ENCODE assay signal across 1 cellular context in the genomic region with DNA sequence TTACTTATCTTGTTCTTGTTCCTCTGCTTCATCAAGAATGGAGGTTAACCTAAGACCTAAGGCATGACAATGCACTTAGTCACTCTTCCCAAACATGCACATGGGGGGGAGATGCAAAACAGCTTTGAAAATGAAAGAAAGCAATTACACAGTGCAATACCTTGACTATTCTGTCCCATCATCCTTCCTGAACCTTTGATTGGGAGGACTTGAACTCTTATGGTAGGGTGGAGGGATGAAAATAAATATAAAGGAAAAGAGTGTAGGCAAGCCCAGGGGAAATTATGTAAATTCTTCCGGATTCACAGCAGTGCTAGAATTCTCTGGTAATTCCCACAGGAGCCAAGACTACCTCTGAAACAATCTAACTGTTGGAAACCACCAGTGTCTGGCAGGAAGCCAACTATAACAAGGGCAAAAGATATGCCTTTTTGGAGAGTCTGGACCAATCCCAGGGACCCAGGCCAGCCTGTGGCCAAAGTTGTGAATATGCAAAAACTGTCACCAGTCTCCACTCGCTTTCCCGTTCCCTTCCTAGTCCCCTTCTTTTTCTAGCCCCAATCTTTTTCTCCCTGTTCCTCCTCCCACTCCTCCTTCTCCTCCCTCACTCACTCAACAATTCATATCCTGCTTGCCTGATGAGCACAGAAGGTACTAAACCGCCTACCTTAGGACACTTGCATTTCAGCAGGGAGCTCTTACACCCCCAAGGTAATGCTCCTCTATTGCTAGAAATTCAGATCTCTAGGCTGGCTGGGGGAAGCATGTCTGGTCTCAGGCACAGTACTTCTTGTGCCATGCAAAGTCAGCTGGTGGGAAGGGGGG.
TF ChIP-seq lines count a peak whose summit lies in the region.

No MANE protein-coding gene starts in this region.

TF ChIP-seq in K562, 482 proteins besides CTCF, POLR2A, EP300 and RAD21 (continued from another document):
- TF ChIP-seq, protein P1, sequence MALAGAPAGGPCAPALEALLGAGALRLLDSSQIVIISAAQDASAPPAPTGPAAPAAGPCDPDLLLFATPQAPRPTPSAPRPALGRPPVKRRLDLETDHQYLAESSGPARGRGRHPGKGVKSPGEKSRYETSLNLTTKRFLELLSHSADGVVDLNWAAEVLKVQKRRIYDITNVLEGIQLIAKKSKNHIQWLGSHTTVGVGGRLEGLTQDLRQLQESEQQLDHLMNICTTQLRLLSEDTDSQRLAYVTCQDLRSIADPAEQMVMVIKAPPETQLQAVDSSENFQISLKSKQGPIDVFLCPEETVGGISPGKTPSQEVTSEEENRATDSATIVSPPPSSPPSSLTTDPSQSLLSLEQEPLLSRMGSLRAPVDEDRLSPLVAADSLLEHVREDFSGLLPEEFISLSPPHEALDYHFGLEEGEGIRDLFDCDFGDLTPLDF (CRISPR knock-in tag; IDR thresholded peaks at IDR 0.05) = no peak
- TF ChIP-seq MCM7 (IDR thresholded peaks at IDR 0.05) (no peak), PHF21A (IDR thresholded peaks at IDR 0.05; ENCODE audit: borderline replicate concordance, low read depth) (no peak), ZNF766 (CRISPR knock-in tag; conservative IDR thresholded peaks at IDR 0.05) (no peak), ARID1B (IDR thresholded peaks at IDR 0.05) (0 out of 2 replicates have a peak, but pooled peaks have one; percentile 17), NFIX (CRISPR knock-in tag; IDR thresholded peaks at IDR 0.05; ENCODE audit: low read depth) (peak; percentile 67), ZNF140 (CRISPR knock-in tag; IDR thresholded peaks at IDR 0.05) (no peak), MAFG (tag; conservative IDR thresholded peaks at IDR 0.05) (peak; percentile 68), ZKSCAN1 (IDR thresholded peaks at IDR 0.05; ENCODE audit: low read depth, low read length) (no peak)
- TF ChIP-seq, protein P2, sequence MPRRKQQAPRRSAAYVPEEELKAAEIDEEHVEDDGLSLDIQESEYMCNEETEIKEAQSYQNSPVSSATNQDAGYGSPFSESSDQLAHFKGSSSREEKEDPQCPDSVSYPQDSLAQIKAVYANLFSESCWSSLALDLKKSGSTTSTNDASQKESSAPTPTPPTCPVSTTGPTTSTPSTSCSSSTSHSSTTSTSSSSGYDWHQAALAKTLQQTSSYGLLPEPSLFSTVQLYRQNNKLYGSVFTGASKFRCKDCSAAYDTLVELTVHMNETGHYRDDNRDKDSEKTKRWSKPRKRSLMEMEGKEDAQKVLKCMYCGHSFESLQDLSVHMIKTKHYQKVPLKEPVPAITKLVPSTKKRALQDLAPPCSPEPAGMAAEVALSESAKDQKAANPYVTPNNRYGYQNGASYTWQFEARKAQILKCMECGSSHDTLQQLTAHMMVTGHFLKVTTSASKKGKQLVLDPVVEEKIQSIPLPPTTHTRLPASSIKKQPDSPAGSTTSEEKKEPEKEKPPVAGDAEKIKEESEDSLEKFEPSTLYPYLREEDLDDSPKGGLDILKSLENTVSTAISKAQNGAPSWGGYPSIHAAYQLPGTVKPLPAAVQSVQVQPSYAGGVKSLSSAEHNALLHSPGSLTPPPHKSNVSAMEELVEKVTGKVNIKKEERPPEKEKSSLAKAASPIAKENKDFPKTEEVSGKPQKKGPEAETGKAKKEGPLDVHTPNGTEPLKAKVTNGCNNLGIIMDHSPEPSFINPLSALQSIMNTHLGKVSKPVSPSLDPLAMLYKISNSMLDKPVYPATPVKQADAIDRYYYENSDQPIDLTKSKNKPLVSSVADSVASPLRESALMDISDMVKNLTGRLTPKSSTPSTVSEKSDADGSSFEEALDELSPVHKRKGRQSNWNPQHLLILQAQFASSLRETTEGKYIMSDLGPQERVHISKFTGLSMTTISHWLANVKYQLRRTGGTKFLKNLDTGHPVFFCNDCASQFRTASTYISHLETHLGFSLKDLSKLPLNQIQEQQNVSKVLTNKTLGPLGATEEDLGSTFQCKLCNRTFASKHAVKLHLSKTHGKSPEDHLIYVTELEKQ (CRISPR knock-in tag; IDR thresholded peaks at IDR 0.05) = no peak
